Comparison of ENCODE assay signal across 8 cellular contexts in genomic region chr7:33905389-33906032, GRCh38. TPM values are rescaled to one million over a fixed set of nuclear protein-coding genes. Genes with fewer than 3 reads are reported as not detected.
A peak's percentile ranks its signal among the peaks of the same experiment; 100 is the strongest.
DNase-seq lines count a peak whose midpoint lies in the region; ATAC-seq and TF ChIP-seq lines count a peak whose summit lies in the region.

Gene BMPER, plus strand, starts transcription at chr7:33905539. Its CDS starts 75 bp downstream, at chr7:33905614.

- DNase-seq in activated T-cell treated with anti-CD3 and anti-CD28 coated beads, Interleukin-2, amount 50 U/mL, for 4 hours, result no peak
- DNase-seq in activated T-cell treated with anti-CD3 and anti-CD28 coated beads for 4 hours (no peak), NCI-H748 treated with DMSO at 0.1 percent for 48 hours (lab: John Stamatoyannopoulos, UW) (peak; percentile 53), chondrocyte (ENCODE audit: low spot score) (no peak), left lung (peak; percentile 39 to 78), DMS114 treated with DMSO at 0.1 percent for 48 hours (lab: John Stamatoyannopoulos, UW; ENCODE audit: unreplicated experiment) (no peak)
- DNase-seq in activated CD4-positive, CD25-positive, alpha-beta regulatory T cell treated with anti-CD3 and anti-CD28 coated beads, Interleukin-2, amount 50 U/mL, for 72 hours, result no peak

- peak within 1 kb of the TSS; percentile 55 to 66 for H3K27ac ChIP-seq in left lung

- no peaks in the 10 kb centered on the region for H3K9me3 Mint-ChIP-seq in activated T-cell treated with anti-CD3 and anti-CD28 coated beads, Interleukin-2, amount 50 U/mL, for 4 hours
- H3K9me3 Mint-ChIP-seq in chondrocyte (ENCODE audit: low read depth), result no peaks in the 10 kb centered on the region
- no peaks in the 10 kb centered on the region for H3K9me3 Mint-ChIP-seq in stimulated activated naive CD8-positive, alpha-beta T cell treated with anti-CD3 and anti-CD28 coated beads, Interleukin-15, Interleukin-2, amounts not matched to agents 100 ng/mL and 50 ng/mL, for 24 hours

- H3K4me3 ChIP-seq in left lung, result peak within 1 kb of the TSS; percentile 47 to 50

- peaks cover 8% of the 10 kb centered on the region for H3K4me1 Mint-ChIP-seq in activated T-cell treated with anti-CD3 and anti-CD28 coated beads, Interleukin-2, amount 50 U/mL, for 4 hours (ENCODE audit: low read depth)
- peaks cover 10% of the 10 kb centered on the region for H3K4me1 Mint-ChIP-seq in chondrocyte (ENCODE audit: low read depth)
- peaks cover 8% of the 10 kb centered on the region for H3K4me1 Mint-ChIP-seq in stimulated activated naive CD8-positive, alpha-beta T cell treated with anti-CD3 and anti-CD28 coated beads, Interleukin-15, Interleukin-2, amounts not matched to agents 100 ng/mL and 50 ng/mL, for 24 hours (ENCODE audit: low read depth)

- ATAC-seq in activated T-cell treated with anti-CD3 and anti-CD28 coated beads, Interleukin-2, amount 50 U/mL, for 4 hours, result peak; percentile 24 to 31
- peak; percentile 66 for ATAC-seq in left lung

- H3K27ac Mint-ChIP-seq in chondrocyte (ENCODE audit: unreplicated experiment), result no peak within 1 kb of the TSS
- H3K27ac Mint-ChIP-seq in stimulated activated naive CD8-positive, alpha-beta T cell treated with anti-CD3 and anti-CD28 coated beads, Interleukin-15, Interleukin-2, amounts not matched to agents 100 ng/mL and 50 ng/mL, for 24 hours, result no peak within 1 kb of the TSS

- TF ChIP-seq CTCF in chondrocyte (IDR thresholded peaks at IDR 0.05) (no peak), left lung (IDR thresholded peaks at IDR 0.05) (no peak)

- no peaks in the 10 kb centered on the region for H3K36me3 ChIP-seq in left lung

- H3K27me3 ChIP-seq in left lung, result peaks cover 22 to 68% of the 10 kb centered on the region in 2 donors

- no peaks in the 10 kb centered on the region for H3K9me3 ChIP-seq in left lung

- H3K4me3 Mint-ChIP-seq in activated T-cell treated with anti-CD3 and anti-CD28 coated beads, Interleukin-2, amount 50 U/mL, for 4 hours, result peak within 1 kb of the TSS; percentile 69
- peak within 1 kb of the TSS; percentile 78 for H3K4me3 Mint-ChIP-seq in chondrocyte (ENCODE audit: unreplicated experiment)
- H3K4me3 Mint-ChIP-seq in stimulated activated naive CD8-positive, alpha-beta T cell treated with anti-CD3 and anti-CD28 coated beads, Interleukin-15, Interleukin-2, amounts not matched to agents 100 ng/mL and 50 ng/mL, for 24 hours, result peak within 1 kb of the TSS; percentile 76

- intact Hi-C loops in left lung (cut with DNase I), result no loop called here

- H3K27me3 Mint-ChIP-seq in activated T-cell treated with anti-CD3 and anti-CD28 coated beads, Interleukin-2, amount 50 U/mL, for 4 hours (ENCODE audit: low read depth), result peaks cover 41% of the 10 kb centered on the region
- H3K27me3 Mint-ChIP-seq in chondrocyte (ENCODE audit: low read depth), result peaks cover 29% of the 10 kb centered on the region
- peaks cover 76% of the 10 kb centered on the region for H3K27me3 Mint-ChIP-seq in stimulated activated naive CD8-positive, alpha-beta T cell treated with anti-CD3 and anti-CD28 coated beads, Interleukin-15, Interleukin-2, amounts not matched to agents 100 ng/mL and 50 ng/mL, for 24 hours

- peaks cover 0 to 21% of the 10 kb centered on the region in 2 donors for H3K4me1 ChIP-seq in left lung

- H3K36me3 Mint-ChIP-seq in activated T-cell treated with anti-CD3 and anti-CD28 coated beads, Interleukin-2, amount 50 U/mL, for 4 hours (ENCODE audit: insufficient read depth), result no peaks in the 10 kb centered on the region
- no peaks in the 10 kb centered on the region for H3K36me3 Mint-ChIP-seq in chondrocyte (ENCODE audit: low read depth)
- H3K36me3 Mint-ChIP-seq in stimulated activated naive CD8-positive, alpha-beta T cell treated with anti-CD3 and anti-CD28 coated beads, Interleukin-15, Interleukin-2, amounts not matched to agents 100 ng/mL and 50 ng/mL, for 24 hours (ENCODE audit: low read depth), result no peaks in the 10 kb centered on the region

RNA-seq across cellular contexts. Expression of gene BMPER, which starts in this region (rescaled TPM):
- total RNA-seq in activated T-cell treated with anti-CD3 and anti-CD28 coated beads, Interleukin-2, amount 50 U/mL, for 4 hours, result under 1 TPM in 1 of 3 donors, not detected in 2; 0.16 TPM
- total RNA-seq in chondrocyte (0.30 to 0.63 TPM (median 0.62 TPM) in 3 replicates), left lung (1 to 10 TPM; 7.4 to 7.7 TPM)

Comparison
In these comparisons a context has a peak if more than half of its experiments do, and no peak if none do; other contexts are left out.
1. Peak in ATAC-seq in activated T-cell treated with anti-CD3 and anti-CD28 coated beads, Interleukin-2, amount 50 U/mL, for 4 hours; RNA of the gene not detected or under 1 TPM.
2. DNase-seq: peak in NCI-H748 treated with DMSO at 0.1 percent for 48 hours (single experiment) and left lung (2 of 2); none in activated T-cell treated with anti-CD3 and anti-CD28 coated beads, Interleukin-2, amount 50 U/mL, for 4 hours (single experiment), activated T-cell treated with anti-CD3 and anti-CD28 coated beads for 4 hours (single experiment), chondrocyte (single experiment), DMS114 treated with DMSO at 0.1 percent for 48 hours (single experiment) and activated CD4-positive, CD25-positive, alpha-beta regulatory T cell treated with anti-CD3 and anti-CD28 coated beads, Interleukin-2, amount 50 U/mL, for 72 hours (single experiment).
3. Peak in every context shown above with its lines, with median percentiles within 50 percentile points of each other: H3K4me3 Mint-ChIP-seq.